ENCODE assay signal across 9 cellular contexts in the genomic region with DNA sequence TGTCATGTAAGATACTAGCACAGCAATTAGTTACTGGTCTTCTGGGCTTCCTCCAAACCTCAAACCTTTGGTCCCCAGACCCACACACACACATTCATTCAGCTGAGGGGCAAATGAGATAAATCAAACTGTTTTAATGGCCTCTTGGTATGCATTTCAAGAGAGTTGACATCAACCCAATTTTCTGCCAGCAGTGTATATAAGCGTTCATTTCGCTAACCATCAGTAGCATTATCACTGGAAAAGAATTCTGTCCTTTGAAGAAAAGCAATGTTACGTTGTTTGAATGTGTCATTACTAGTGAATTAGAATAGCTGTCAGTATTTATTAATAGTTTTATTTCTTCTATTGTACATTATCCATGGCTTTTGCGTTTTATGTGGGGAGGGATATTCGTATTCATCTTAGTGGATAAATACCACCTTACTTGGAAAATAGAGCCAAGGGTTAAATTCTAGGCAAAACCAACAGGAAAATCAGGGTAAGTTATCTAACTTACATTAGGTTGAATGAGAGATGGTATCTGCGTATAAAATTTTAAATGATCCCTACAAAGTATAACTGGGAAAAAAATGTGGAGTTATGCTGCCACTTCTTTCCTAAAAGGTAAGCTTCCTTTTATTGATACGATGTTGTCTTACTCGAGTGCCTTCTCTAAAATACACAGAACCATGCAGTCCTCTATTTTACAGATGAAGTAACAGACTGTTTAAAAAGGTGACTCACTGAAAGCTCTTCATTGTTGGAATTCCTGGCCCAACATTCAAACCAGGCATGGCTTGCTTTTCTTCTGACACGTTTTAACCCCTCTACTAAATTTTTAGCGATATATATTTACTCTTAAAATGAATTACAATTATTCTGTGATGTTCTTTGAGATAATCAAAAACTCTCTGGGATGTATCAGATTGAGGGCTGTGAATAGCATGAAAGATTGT. TPM values are rescaled to one million over a fixed set of nuclear protein-coding genes. Genes with fewer than 3 reads are reported as not detected.
DNase-seq lines count a peak whose midpoint lies in the region; FAIRE-seq and TF ChIP-seq lines count a peak whose summit lies in the region.
"Had no signal": no experiment of that assay in that cellular context is flagged by ENCODE, and none has a peak within 500 bp of the region (broad histone marks: within the 10 kb centered on the region; RNA-seq: fewer than 3 reads in every experiment).

No MANE protein-coding gene starts in this region.

- H3K4me2 ChIP-seq in PC-9 (peak overlapping the region; percentile 97), endothelial cell of umbilical vein (ENCODE audit: insufficient read depth, low read length) (peak overlapping the region; percentile 98)

- H3F3A ChIP-seq in PC-9 (ENCODE audit: insufficient read depth, low read depth), result peaks cover 4% of the 10 kb centered on the region; the same call in 1 of the 2 replicates

- H3K36me3 ChIP-seq in PC-9 (ENCODE audit: low read depth) (no peaks in the 10 kb centered on the region), endothelial cell of umbilical vein (ENCODE audit: control insufficient read depth in 2 of 2, extremely low read depth in 1 of 2, insufficient read depth in 2 of 2, low read length in 2 of 2) (no peaks in the 10 kb centered on the region), colonic mucosa (no peaks in the 10 kb centered on the region)

- peaks cover 23% of the 10 kb centered on the region for H3K4me1 Mint-ChIP-seq in progenitor cell of endocrine pancreas (ENCODE audit: low read depth)

- intact Hi-C loops in PC-9 (cut with micrococcal nuclease; ENCODE audit: unreplicated experiment) (loop anchor here (2.0 kb wide), 1 partner anchor 56 kb away; no protein-coding TSS in a partner anchor), endothelial cell of umbilical vein (cut with micrococcal nuclease) (no loop called here), colonic mucosa (cut with DNase I) (no loop called here)

- H3K9me2 ChIP-seq in PC-9 (ENCODE audit: insufficient read depth), result no peaks in the 10 kb centered on the region

- BruUV-seq in PC-9 (replicated peaks; lab: Mats Ljungman, UMichigan), result no TSS peak
- BruUV-seq in endothelial cell of umbilical vein (replicated peaks; lab: Mats Ljungman, UMichigan), result no TSS peak

- no peak for FAIRE-seq in endothelial cell of umbilical vein (lab: Jason Lieb, UNC)
- FAIRE-seq: A204.1 had no signal

- peaks cover 9% of the 10 kb centered on the region for H4K20me1 ChIP-seq in PC-9 (ENCODE audit: insufficient read depth)
- peaks cover 3% of the 10 kb centered on the region for H4K20me1 ChIP-seq in endothelial cell of umbilical vein (replicated peaks; ENCODE audit: control insufficient read depth, extremely low read depth, insufficient read depth, low read length)

- dilution Hi-C loops in endothelial cell of umbilical vein (cut with MboI; ENCODE audit: extremely low pct_ligation_motif_present, low sequenced_read_pairs), result no loop called here

- no peaks in the 10 kb centered on the region for H3K36me3 Mint-ChIP-seq in progenitor cell of endocrine pancreas (ENCODE audit: insufficient read depth)

- CTCF ChIA-PET in PC-9 (lab: Charles Lee) (interaction anchor here (0.6 to 1.0 kb wide), 2 partner anchors 29 to 55 kb away, joined by 3 read pairs; no protein-coding TSS in a partner anchor), endothelial cell of umbilical vein (lab: Charles Lee) (interaction anchor here (1.0 to 1.3 kb wide), 3 partner anchors 8 to 57 kb away, joined by 3 to 8 read pairs (median 5); no protein-coding TSS in a partner anchor)

- H3K9me3 Mint-ChIP-seq in progenitor cell of endocrine pancreas (ENCODE audit: low read depth), result no peaks in the 10 kb centered on the region

- peak overlapping the region; percentile 87 for H3K9ac ChIP-seq in endothelial cell of umbilical vein (replicated peaks; ENCODE audit: extremely low read depth, insufficient read depth, low read length)
- no peak overlapping the region for H3K9ac ChIP-seq in colonic mucosa (ENCODE audit: low read depth in 2 of 2, low read length in 2 of 2)

- TF ChIP-seq POLR2A in endothelial cell of umbilical vein (IDR thresholded peaks at IDR 0.05; ENCODE audit: low read depth, low read length), result no peak
- no peak for TF ChIP-seq POLR2A in erythroblast (IDR thresholded peaks at IDR 0.05; ENCODE audit: low read length)

- H3K79me2 ChIP-seq in PC-9 (ENCODE audit: low read depth), result peaks cover 23% of the 10 kb centered on the region
- peaks cover 30% of the 10 kb centered on the region for H3K79me2 ChIP-seq in endothelial cell of umbilical vein (ENCODE audit: control insufficient read depth, insufficient read depth, low read length)

- H3K27ac Mint-ChIP-seq in progenitor cell of endocrine pancreas, result peak overlapping the region; percentile 93

- POLR2A ChIA-PET in PC-9 (lab: Charles Lee; ENCODE audit: unreplicated experiment) (interaction anchor here (0.7 kb wide), 1 partner anchor 302 kb away, joined by 7 read pairs; no protein-coding TSS in a partner anchor), endothelial cell of umbilical vein (lab: Charles Lee) (no interaction called here)

- DNase-seq in NCI-H345 (lab: John Stamatoyannopoulos, UW) (peak; percentile 0), NCI-H345 treated with DMSO at 0.1 percent for 48 hours (lab: John Stamatoyannopoulos, UW; ENCODE audit: unreplicated experiment) (no peak), PC-9 (peak in 1 of 2 experiments; percentile 81), endothelial cell of umbilical vein (ENCODE audit: low read depth, low spot score) (peak; percentile 45), progenitor cell of endocrine pancreas (ENCODE audit: low spot score, unreplicated experiment) (no peak), colonic mucosa (no peak), erythroblast (lab: John Stamatoyannopoulos, UW) (no peak), middle frontal gyrus (ENCODE audit: extremely low spot score, low spot score) (no peak)

- H3K27me3 Mint-ChIP-seq in progenitor cell of endocrine pancreas, result no peaks in the 10 kb centered on the region

- no peaks in the 10 kb centered on the region for H3K9me3 ChIP-seq in PC-9 (ENCODE audit: insufficient read depth, low read depth)
- H3K9me3 ChIP-seq in endothelial cell of umbilical vein (replicated peaks; ENCODE audit: control insufficient read depth, insufficient read depth, low read length), result no peaks in the 10 kb centered on the region
- H3K9me3 ChIP-seq in colonic mucosa, result no peaks in the 10 kb centered on the region

- no peaks in the 10 kb centered on the region for H3K9me1 ChIP-seq in endothelial cell of umbilical vein (replicated peaks; ENCODE audit: control insufficient read depth, extremely low read depth, insufficient read depth, low read length)

- peak overlapping the region; percentile 82 for H3K4me3 Mint-ChIP-seq in progenitor cell of endocrine pancreas (ENCODE audit: low read depth)

- TF ChIP-seq CTCF in PC-9 (conservative IDR thresholded peaks at IDR 0.05) (no peak), endothelial cell of umbilical vein (IDR thresholded peaks at IDR 0.05; ENCODE audit: extremely low read depth in 1 of 2, insufficient read depth in 1 of 2, low read depth in 1 of 2, low read length in 2 of 2) (no peak), progenitor cell of endocrine pancreas (IDR thresholded peaks at IDR 0.05; ENCODE audit: unreplicated experiment) (no peak), colonic mucosa (IDR thresholded peaks at IDR 0.05) (no peak)

- no peak overlapping the region; the same call in 1 of the 2 replicates for H2AFZ ChIP-seq in PC-9
- H2AFZ ChIP-seq in endothelial cell of umbilical vein (ENCODE audit: low read depth, low read length), result no peak overlapping the region

- H3K4me3 ChIP-seq in PC-9 (peak overlapping the region; percentile 77; the same call in 1 of the 2 replicates), endothelial cell of umbilical vein (replicated peaks in 1 of 3; ENCODE audit: insufficient read depth in 1 of 3, low read depth in 1 of 3, low read length in 3 of 3) (peak overlapping the region in 1 of 3 experiments; percentile 88), colonic mucosa (no peak overlapping the region)

- H3K27me3 ChIP-seq in PC-9 (ENCODE audit: insufficient read depth, low read depth) (no peaks in the 10 kb centered on the region), endothelial cell of umbilical vein (ENCODE audit: control insufficient read depth in 2 of 2, insufficient read depth in 2 of 2, low read length in 2 of 2) (no peaks in the 10 kb centered on the region), colonic mucosa (no peaks in the 10 kb centered on the region)

- H3K4me1 ChIP-seq in PC-9 (replicated peaks; ENCODE audit: insufficient read depth), result peaks cover 28% of the 10 kb centered on the region
- H3K4me1 ChIP-seq in endothelial cell of umbilical vein (ENCODE audit: control insufficient read depth, extremely low read depth, insufficient read depth, low read length), result peaks cover 35% of the 10 kb centered on the region
- H3K4me1 ChIP-seq in colonic mucosa, result no peaks in the 10 kb centered on the region

- H3K27ac ChIP-seq in PC-9 (peak overlapping the region; percentile 28; the same call in 1 of the 2 replicates), endothelial cell of umbilical vein (ENCODE audit: insufficient read depth, low read depth, low read length) (peak overlapping the region; percentile 2), colonic mucosa (no peak overlapping the region)

TF ChIP-seq in endothelial cell of umbilical vein, 7 proteins besides CTCF, POLR2A, EP300 and RAD21:
- TF ChIP-seq FOS (IDR thresholded peaks at IDR 0.05; ENCODE audit: borderline replicate concordance, insufficient read depth, low read length), result peak; percentile 53
- TF ChIP-seq POLR2AphosphoS5 (IDR thresholded peaks at IDR 0.05; ENCODE audit: insufficient read depth, low read depth, low read length), result no peak
- peak; percentile 65 for TF ChIP-seq JUN (IDR thresholded peaks at IDR 0.05; ENCODE audit: borderline replicate concordance, insufficient read depth, insufficient read length, low read depth)

RNA-seq across cellular contexts. Expression of gene ZMYND11, which starts 2.0 kb away (rescaled TPM):
- 51.7 and 54.0 TPM in 2 replicates for total RNA-seq in PC-9 (2021)
- 50.9 and 56.0 TPM in 2 replicates for total RNA-seq in endothelial cell of umbilical vein
- polyA plus RNA-seq in endothelial cell of umbilical vein, result 13.2 and 17.0 TPM in 2 replicates
- 29.3 and 31.2 TPM in 2 replicates for polyA plus RNA-seq in endothelial cell of umbilical vein (2011; cell fraction: cytosol; rRNA removed)
- polyA plus RNA-seq in endothelial cell of umbilical vein (2011; cell fraction: nucleus; rRNA removed), result 54.6 and 69.7 TPM in 2 replicates
- 48.1 and 49.8 TPM in 2 replicates for polyA plus RNA-seq in endothelial cell of umbilical vein (2012)
- 30.4 and 35.3 TPM in 2 replicates for polyA minus RNA-seq in endothelial cell of umbilical vein
- polyA minus RNA-seq in endothelial cell of umbilical vein (2011; cell fraction: cytosol; rRNA and poly(A)+ RNA removed), result 12.9 TPM
- polyA minus RNA-seq in endothelial cell of umbilical vein (2011; cell fraction: nucleus; rRNA and poly(A)+ RNA removed), result 16.6 and 20.9 TPM in 2 replicates
- total RNA-seq in progenitor cell of endocrine pancreas, result 69.2 and 74.4 TPM in 2 replicates
- 10 to 100 TPM; 34.1 to 48.5 TPM for total RNA-seq in colonic mucosa

Comparison
In these comparisons a context has a peak if more than half of its experiments do, and no peak if none do; other contexts are left out.
1. DNase-seq: peak in NCI-H345 (single experiment) and endothelial cell of umbilical vein (single experiment); none in NCI-H345 treated with DMSO at 0.1 percent for 48 hours (single experiment), progenitor cell of endocrine pancreas (single experiment), colonic mucosa (single experiment), erythroblast (0 of 2) and middle frontal gyrus (single experiment).